ENCODE assay signal across 22 cellular contexts in the genomic region with DNA sequence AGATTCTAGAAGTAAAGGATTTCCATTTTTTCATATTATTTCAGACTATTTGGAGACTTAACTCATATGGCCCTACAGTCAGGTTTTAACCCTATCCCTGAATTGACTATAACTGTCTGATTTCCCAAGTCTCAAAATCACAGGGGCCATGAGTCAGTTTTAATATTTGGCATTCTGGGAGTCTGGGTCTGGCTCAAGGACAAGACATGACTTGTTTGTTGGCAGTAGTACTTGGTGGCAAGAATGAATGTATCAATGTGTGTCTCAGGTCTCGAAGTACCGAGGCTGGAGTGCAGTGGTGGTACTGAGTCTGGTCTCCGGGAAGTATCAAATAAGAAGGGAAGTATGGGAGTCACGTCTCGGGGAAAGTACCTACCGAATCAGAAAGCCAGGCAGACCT. TPM values are rescaled to one million over a fixed set of nuclear protein-coding genes. Genes with fewer than 3 reads are reported as not detected.
DNase-seq lines count a peak whose midpoint lies in the region; ATAC-seq, FAIRE-seq and TF ChIP-seq lines count a peak whose summit lies in the region.
"Had no signal": no experiment of that assay in that cellular context is flagged by ENCODE, and none has a peak within 500 bp of the region (broad histone marks: within the 10 kb centered on the region; RNA-seq: fewer than 3 reads in every experiment).

No MANE protein-coding gene starts in this region.

- H3K4me1 Mint-ChIP-seq in activated T-helper 17 cell treated with anti-CD3 and anti-CD28 coated beads, Interleukin-2, amount 50 U/mL, for 72 hours = peaks cover 13% of the 10 kb centered on the region
- peaks cover 12% of the 10 kb centered on the region for H3K4me1 Mint-ChIP-seq in stimulated activated effector memory CD8-positive, alpha-beta T cell treated with anti-CD3 and anti-CD28 coated beads, Interleukin-12 subunit alpha, Interleukin-12 subunit beta, amount 100 ng/mL, for 72 hours
- peaks cover 8 to 12% (median 11%) of the 10 kb centered on the region in 4 donors for H3K4me1 Mint-ChIP-seq in CD4-positive, alpha-beta memory T cell

- H3K4me1 ChIP-seq in GM23248 (ENCODE audit: insufficient read depth) = 0 out of 2 replicates have a peak, but pooled peaks cover 5% of the 10 kb centered on the region
- no peaks in the 10 kb centered on the region for H3K4me1 ChIP-seq in CD4-positive, alpha-beta memory T cell (ENCODE audit: insufficient read depth, low read length)

- H3F3A ChIP-seq in GM23248 (ENCODE audit: insufficient read depth) = no peaks in the 10 kb centered on the region

- DNase-seq in GM23248 = peak; percentile 69
- peak; percentile 80 for DNase-seq in fibroblast of mammary gland (ENCODE audit: low read depth)
- DNase-seq in stimulated activated effector memory CD8-positive, alpha-beta T cell treated with anti-CD3 and anti-CD28 coated beads, Interleukin-12 subunit alpha, Interleukin-12 subunit beta, amount 100 ng/mL, for 72 hours (ENCODE audit: low spot score in 2 of 2) = no peak
- DNase-seq in CD4-positive, alpha-beta memory T cell = no peak
- no peak for DNase-seq in kidney tubule cell (ENCODE audit: low spot score)
- no peak for DNase-seq in D721Med (ENCODE audit: insufficient read length, low spot score)
- DNase-seq: activated CD8-positive, alpha-beta memory T cell treated with anti-CD3 and anti-CD28 coated beads, Interleukin-2, amount 50 U/mL, for 4 hours; AML-193; dermis blood vessel endothelial cell; DMS79 treated with DMSO at 0.1 percent for 48 hours; GOT3; Kasumi-1; naive thymus-derived CD8-positive, alpha-beta T cell; NCI-H1092; NCI-H187 treated with DMSO at 0.1 percent for 48 hours; NCI-H526 treated with DMSO at 0.1 percent for 48 hours; RPMI8226; SK-N-SH; WERI-Rb-1 had no signal

- TF ChIP-seq CTCF in fibroblast of mammary gland (conservative IDR thresholded peaks at IDR 0.05; ENCODE audit: control insufficient read depth, insufficient read depth, low read depth, low read length) (no peak), D721Med (IDR thresholded peaks at IDR 0.05; ENCODE audit: insufficient read depth, missing control alignments) (no peak)

- no peak overlapping the region for H3K9ac ChIP-seq in GM23248
- H3K9ac ChIP-seq: SK-N-SH had no signal

- ATAC-seq in activated T-helper 17 cell treated with anti-CD3 and anti-CD28 coated beads, Interleukin-2, amount 50 U/mL, for 72 hours (replicated peaks) = no peak
- ATAC-seq in stimulated activated effector memory CD8-positive, alpha-beta T cell treated with anti-CD3 and anti-CD28 coated beads, Interleukin-12 subunit alpha, Interleukin-12 subunit beta, amount 100 ng/mL, for 72 hours = no peak
- ATAC-seq: naive thymus-derived CD8-positive, alpha-beta T cell had no signal

- H3K9me3 Mint-ChIP-seq in activated T-helper 17 cell treated with anti-CD3 and anti-CD28 coated beads, Interleukin-2, amount 50 U/mL, for 72 hours = no peaks in the 10 kb centered on the region
- H3K9me3 Mint-ChIP-seq in stimulated activated effector memory CD8-positive, alpha-beta T cell treated with anti-CD3 and anti-CD28 coated beads, Interleukin-12 subunit alpha, Interleukin-12 subunit beta, amount 100 ng/mL, for 72 hours = no peaks in the 10 kb centered on the region
- H3K9me3 Mint-ChIP-seq in CD4-positive, alpha-beta memory T cell = no peaks in the 10 kb centered on the region
- H3K9me3 Mint-ChIP-seq: naive thymus-derived CD8-positive, alpha-beta T cell had no signal

- peaks cover 32% of the 10 kb centered on the region for H3K79me2 ChIP-seq in GM23248 (ENCODE audit: insufficient read depth)

- WGBS in GM23248 (ENCODE audit: low coverage in 1 of 2, low lambda C conversion rate in 2 of 2, missing lambda C conversion rate in 2 of 2), 2 experiments = 77 to 82% methylated on average over 6 of the region's 6 CpGs

- peak overlapping the region; percentile 66 for H3K27ac Mint-ChIP-seq in activated T-helper 17 cell treated with anti-CD3 and anti-CD28 coated beads, Interleukin-2, amount 50 U/mL, for 72 hours
- H3K27ac Mint-ChIP-seq in stimulated activated effector memory CD8-positive, alpha-beta T cell treated with anti-CD3 and anti-CD28 coated beads, Interleukin-12 subunit alpha, Interleukin-12 subunit beta, amount 100 ng/mL, for 72 hours = peak overlapping the region; percentile 18
- H3K27ac Mint-ChIP-seq in CD4-positive, alpha-beta memory T cell = no peak overlapping the region

- no peaks in the 10 kb centered on the region for H3K9me3 ChIP-seq in GM23248 (ENCODE audit: low read depth)
- H3K9me3 ChIP-seq in CD4-positive, alpha-beta memory T cell (ENCODE audit: control insufficient read depth in 1 of 2, low read length in 2 of 2) = no peaks in the 10 kb centered on the region
- H3K9me3 ChIP-seq: SK-N-SH, vagina had no signal

- 0 out of 2 replicates have a peak overlapping the region, but pooled peaks have one; percentile 3 for H3K27ac ChIP-seq in GM23248
- H3K27ac ChIP-seq in CD4-positive, alpha-beta memory T cell (ENCODE audit: low read depth, low read length) = no peak overlapping the region
- H3K27ac ChIP-seq: cardiac muscle cell, vagina, WERI-Rb-1 had no signal

- H3K4me2 ChIP-seq in GM23248 (ENCODE audit: unreplicated experiment) = no peak overlapping the region
- H3K4me2 ChIP-seq: SK-N-SH had no signal

- H3K36me3 ChIP-seq in GM23248 (ENCODE audit: low read depth) = peaks cover 33% of the 10 kb centered on the region
- peaks cover 63% of the 10 kb centered on the region for H3K36me3 ChIP-seq in CD4-positive, alpha-beta memory T cell (ENCODE audit: insufficient read depth, low read length)

- H2AFZ ChIP-seq in GM23248 = no peak overlapping the region

- intact Hi-C loops in CD4-positive, alpha-beta memory T cell (cut with micrococcal nuclease) = no loop called here

- no peaks in the 10 kb centered on the region for H3K27me3 Mint-ChIP-seq in activated T-helper 17 cell treated with anti-CD3 and anti-CD28 coated beads, Interleukin-2, amount 50 U/mL, for 72 hours
- no peaks in the 10 kb centered on the region for H3K27me3 Mint-ChIP-seq in CD4-positive, alpha-beta memory T cell
- H3K27me3 Mint-ChIP-seq: naive thymus-derived CD8-positive, alpha-beta T cell had no signal

- no peaks in the 10 kb centered on the region for H3K27me3 ChIP-seq in GM23248 (replicated peaks; ENCODE audit: insufficient read depth)
- H3K27me3 ChIP-seq in CD4-positive, alpha-beta memory T cell (ENCODE audit: insufficient read depth, low read length) = no peaks in the 10 kb centered on the region
- H3K27me3 ChIP-seq: cardiac muscle cell, vagina had no signal

- CTCF ChIA-PET in CD4-positive, alpha-beta memory T cell (lab: Charles Lee; ENCODE audit: partially characterized antibody) = no interaction called here

- POLR2A ChIA-PET in CD4-positive, alpha-beta memory T cell (lab: Charles Lee; ENCODE audit: partially characterized antibody) = no interaction called here

- H3K4me3 ChIP-seq in GM23248 = no peak overlapping the region
- H3K4me3 ChIP-seq in fibroblast of mammary gland (ENCODE audit: control insufficient read depth, low read depth, low read length) = no peak overlapping the region
- no peak overlapping the region for H3K4me3 ChIP-seq in CD4-positive, alpha-beta memory T cell (ENCODE audit: low read length in 2 of 2)
- H3K4me3 ChIP-seq: cardiac muscle cell, vagina had no signal

- FAIRE-seq in D721Med (lab: Jason Lieb, UNC) = no peak

- in situ Hi-C loops in GM23248 (cut with MboI) = no loop called here

- H3K9me2 ChIP-seq in GM23248 (ENCODE audit: insufficient read depth) = no peaks in the 10 kb centered on the region
- H3K9me2 ChIP-seq: SK-N-SH had no signal

- H4K20me1 ChIP-seq in GM23248 (ENCODE audit: insufficient read depth) = no peaks in the 10 kb centered on the region

- no peak overlapping the region for H3K4me3 Mint-ChIP-seq in activated T-helper 17 cell treated with anti-CD3 and anti-CD28 coated beads, Interleukin-2, amount 50 U/mL, for 72 hours
- H3K4me3 Mint-ChIP-seq in stimulated activated effector memory CD8-positive, alpha-beta T cell treated with anti-CD3 and anti-CD28 coated beads, Interleukin-12 subunit alpha, Interleukin-12 subunit beta, amount 100 ng/mL, for 72 hours = no peak overlapping the region
- no peak overlapping the region for H3K4me3 Mint-ChIP-seq in CD4-positive, alpha-beta memory T cell
- H3K4me3 Mint-ChIP-seq: naive thymus-derived CD8-positive, alpha-beta T cell had no signal

- peaks cover 99% of the 10 kb centered on the region for H3K36me3 Mint-ChIP-seq in activated T-helper 17 cell treated with anti-CD3 and anti-CD28 coated beads, Interleukin-2, amount 50 U/mL, for 72 hours (ENCODE audit: low read depth)
- H3K36me3 Mint-ChIP-seq in stimulated activated effector memory CD8-positive, alpha-beta T cell treated with anti-CD3 and anti-CD28 coated beads, Interleukin-12 subunit alpha, Interleukin-12 subunit beta, amount 100 ng/mL, for 72 hours = peaks cover 100% of the 10 kb centered on the region
- peaks cover 47 to 75% of the 10 kb centered on the region in 2 donors for H3K36me3 Mint-ChIP-seq in CD4-positive, alpha-beta memory T cell

RNA-seq across cellular contexts. Expression of a gene that starts 10.8 kb away (rescaled TPM):
- total RNA-seq in GM23248 (2014; rRNA removed; shearing (Covaris generic)) = 18.0 and 29.8 TPM in 2 replicates
- polyA plus RNA-seq in GM23248 (2016; fragmentation: Nextera tagmentation; extraction: Ambion mirVana) = 37.9 and 38.7 TPM in 2 replicates
- 10 to 100 TPM; 29.2 to 55.0 TPM for total RNA-seq in activated T-helper 17 cell treated with anti-CD3 and anti-CD28 coated beads, Interleukin-2, amount 50 U/mL, for 72 hours
- total RNA-seq in CD4-positive, alpha-beta memory T cell = 10 to 100 TPM; 25.5 to 31.5 TPM
- 10 to 100 TPM; 18.4 to 33.2 TPM for polyA plus RNA-seq in CD4-positive, alpha-beta memory T cell

Comparison
In these comparisons a context has a peak if more than half of its experiments do, and no peak if none do; other contexts are left out.
1. DNase-seq: peak in GM23248 (single experiment) and fibroblast of mammary gland (single experiment); none in stimulated activated effector memory CD8-positive, alpha-beta T cell treated with anti-CD3 and anti-CD28 coated beads, Interleukin-12 subunit alpha, Interleukin-12 subunit beta, amount 100 ng/mL, for 72 hours (0 of 2), CD4-positive, alpha-beta memory T cell (0 of 5), kidney tubule cell (single experiment) and D721Med (single experiment).
2. H3K27ac Mint-ChIP-seq: peak in activated T-helper 17 cell treated with anti-CD3 and anti-CD28 coated beads, Interleukin-2, amount 50 U/mL, for 72 hours (single experiment) and stimulated activated effector memory CD8-positive, alpha-beta T cell treated with anti-CD3 and anti-CD28 coated beads, Interleukin-12 subunit alpha, Interleukin-12 subunit beta, amount 100 ng/mL, for 72 hours (single experiment); none in CD4-positive, alpha-beta memory T cell (0 of 7).